ENCODE assay signal across 25 cellular contexts in genomic region chr7:129202058-129202777, GRCh38. TPM values are rescaled to one million over a fixed set of nuclear protein-coding genes. Genes with fewer than 3 reads are reported as not detected.
DNase-seq lines count a peak whose midpoint lies in the region; ATAC-seq and TF ChIP-seq lines count a peak whose summit lies in the region.
"Had no signal": no experiment of that assay in that cellular context is flagged by ENCODE, and none has a peak within 500 bp of the region (broad histone marks: within the 10 kb centered on the region; RNA-seq: fewer than 3 reads in every experiment).

No MANE protein-coding gene starts in this region.

- H3K36me3 Mint-ChIP-seq in GM23338 (ENCODE audit: low read depth) (peaks cover 43% of the 10 kb centered on the region), nephron progenitor cell (ENCODE audit: low read depth) (peaks cover 67% of the 10 kb centered on the region), endodermal cell (ENCODE audit: low read depth) (peaks cover 43% of the 10 kb centered on the region)
- H3K36me3 Mint-ChIP-seq: CD4-positive, alpha-beta memory T cell had no signal

- H3K18ac ChIP-seq in mesenchymal stem cell (ENCODE audit: low read depth in 1 of 2, low read length in 2 of 2): no peak overlapping the region

- H3K27me3 Mint-ChIP-seq in GM23338 (ENCODE audit: insufficient read depth, low read depth, poor library complexity) (peaks cover 2% of the 10 kb centered on the region), nephron progenitor cell (ENCODE audit: low read depth, poor library complexity) (no peaks in the 10 kb centered on the region), endodermal cell (ENCODE audit: insufficient read depth) (no peaks in the 10 kb centered on the region)

- WGBS in right cardiac atrium: 66% methylated on average over 8 of the region's 8 CpGs
- WGBS in mesenchymal stem cell: 92% methylated on average over 5 of the region's 8 CpGs
- WGBS in endodermal cell (ENCODE audit: insufficient coverage in 1 of 2, insufficient read length in 1 of 2), 2 experiments: 88 to 94% methylated on average over 6 to 8 of the region's 8 CpGs

- H3K36me3 ChIP-seq in GM23338 (ENCODE audit: insufficient read depth) (peaks cover 5% of the 10 kb centered on the region; the same call in 1 of the 2 replicates), colonic mucosa (no peaks in the 10 kb centered on the region), mesenchymal stem cell (ENCODE audit: control insufficient read depth in 1 of 2, insufficient read depth in 2 of 2, low read depth in 1 of 2, low read length in 2 of 2) (peaks cover 0 to 32% of the 10 kb centered on the region in 2 experiments), endodermal cell (ENCODE audit: control insufficient read depth, insufficient read depth, low read length) (peaks cover 15% of the 10 kb centered on the region)

- no peaks in the 10 kb centered on the region for H3K9me2 ChIP-seq in GM23338 (ENCODE audit: insufficient read depth)

- H2AFZ ChIP-seq in GM23338 (no peak overlapping the region), mesenchymal stem cell (ENCODE audit: low read depth, low read length) (no peak overlapping the region)

- no peaks in the 10 kb centered on the region for H3F3A ChIP-seq in GM23338 (replicated peaks; ENCODE audit: low read depth)

- H3K23ac ChIP-seq in mesenchymal stem cell (ENCODE audit: low read length in 2 of 2): no peak overlapping the region

- H3K27ac Mint-ChIP-seq in GM23338 (peak overlapping the region; percentile 74; the same call in 1 of the 2 replicates), nephron progenitor cell (peak overlapping the region; percentile 68), endodermal cell (no peak overlapping the region)
- H3K27ac Mint-ChIP-seq: CD4-positive, alpha-beta memory T cell had no signal

- no peak overlapping the region for H3K4me3 ChIP-seq in GM23338
- H3K4me3 ChIP-seq in right cardiac atrium (ENCODE audit: low read length): no peak overlapping the region
- no peak overlapping the region for H3K4me3 ChIP-seq in colonic mucosa
- H3K4me3 ChIP-seq in mesenchymal stem cell (ENCODE audit: insufficient read depth in 1 of 2, low read depth in 1 of 2, low read length in 2 of 2): no peak overlapping the region
- no peak overlapping the region for H3K4me3 ChIP-seq in endodermal cell (ENCODE audit: low read length)
- H3K4me3 ChIP-seq: A549, SK-N-MC had no signal

- H3K9ac ChIP-seq in colonic mucosa (ENCODE audit: low read depth in 2 of 2, low read length in 2 of 2): no peak overlapping the region
- H3K9ac ChIP-seq in mesenchymal stem cell (ENCODE audit: low read length): no peak overlapping the region
- no peak overlapping the region for H3K9ac ChIP-seq in endodermal cell (ENCODE audit: extremely low read depth, low read length, poor library complexity, severe bottlenecking)

- no peak overlapping the region for H3K14ac ChIP-seq in mesenchymal stem cell (ENCODE audit: low read length in 2 of 2)

- no peak for ATAC-seq in GM23338
- ATAC-seq in right cardiac atrium: peak; percentile 17 to 66
- ATAC-seq: A549 had no signal

- no peak overlapping the region for H3K4ac ChIP-seq in mesenchymal stem cell (ENCODE audit: low read depth in 1 of 2, low read length in 2 of 2)

- H2AK5ac ChIP-seq in mesenchymal stem cell (ENCODE audit: low read length, severe bottlenecking): no peak overlapping the region

- H3K9me3 ChIP-seq in right cardiac atrium (ENCODE audit: control insufficient read depth, low read length) (no peaks in the 10 kb centered on the region), colonic mucosa (no peaks in the 10 kb centered on the region), mesenchymal stem cell (ENCODE audit: control insufficient read depth, low read length) (no peaks in the 10 kb centered on the region), endodermal cell (ENCODE audit: control insufficient read depth, low read length) (peaks cover 5% of the 10 kb centered on the region)
- H3K9me3 ChIP-seq: A549 had no signal

- H4K8ac ChIP-seq in mesenchymal stem cell (ENCODE audit: low read length): no peak overlapping the region

- peaks cover 19% of the 10 kb centered on the region for H3K79me1 ChIP-seq in mesenchymal stem cell (replicated peaks; ENCODE audit: low read length, poor library complexity, severe bottlenecking)

- H2BK120ac ChIP-seq in mesenchymal stem cell (ENCODE audit: low read depth, low read length): no peak overlapping the region

- no peaks in the 10 kb centered on the region for H3K27me3 ChIP-seq in GM23338 (ENCODE audit: insufficient read depth)
- no peaks in the 10 kb centered on the region for H3K27me3 ChIP-seq in right cardiac atrium (ENCODE audit: control insufficient read depth, insufficient read depth)
- no peaks in the 10 kb centered on the region for H3K27me3 ChIP-seq in colonic mucosa
- no peaks in the 10 kb centered on the region for H3K27me3 ChIP-seq in mesenchymal stem cell (ENCODE audit: control insufficient read depth in 1 of 2, insufficient read depth in 1 of 2, low read length in 2 of 2)
- H3K27me3 ChIP-seq in endodermal cell (ENCODE audit: control insufficient read depth, insufficient read depth, low read length, poor library complexity, severe bottlenecking): no peaks in the 10 kb centered on the region

- H3K4me1 Mint-ChIP-seq in GM23338 (no peaks in the 10 kb centered on the region), nephron progenitor cell (no peaks in the 10 kb centered on the region), endodermal cell (no peaks in the 10 kb centered on the region)
- H3K4me1 Mint-ChIP-seq: CD4-positive, alpha-beta memory T cell had no signal

- H2BK12ac ChIP-seq in mesenchymal stem cell (ENCODE audit: low read length in 2 of 2): no peak overlapping the region

- peaks cover 17% of the 10 kb centered on the region; the same call in 1 of the 2 replicates for H4K20me1 ChIP-seq in GM23338 (replicated peaks; ENCODE audit: insufficient read depth)

- H3K4me2 ChIP-seq in GM23338 (no peak overlapping the region), mesenchymal stem cell (ENCODE audit: low read length, poor library complexity, severe bottlenecking) (no peak overlapping the region)
- H3K4me2 ChIP-seq: A549 had no signal

- no peak overlapping the region for H4K91ac ChIP-seq in mesenchymal stem cell (ENCODE audit: low read length)

- no peak overlapping the region for H2BK15ac ChIP-seq in mesenchymal stem cell (ENCODE audit: low read depth, poor library complexity, severe bottlenecking)

- H3K27ac ChIP-seq in GM23338 (ENCODE audit: low read depth) (no peak overlapping the region), right cardiac atrium (ENCODE audit: low read length) (no peak overlapping the region), colonic mucosa (no peak overlapping the region), mesenchymal stem cell (ENCODE audit: low read length, poor library complexity, severe bottlenecking) (no peak overlapping the region), endodermal cell (ENCODE audit: low read depth, low read length) (no peak overlapping the region)
- H3K27ac ChIP-seq: A549, RWPE1, SK-N-MC had no signal

- intact Hi-C loops in right cardiac atrium (cut with DNase I) (no loop called here), posterior vena cava (cut with DNase I) (no loop called here), colonic mucosa (cut with DNase I) (no loop called here)

- DNase-seq in GM23338 (ENCODE audit: low spot score): no peak
- DNase-seq in MV-4-11 (lab: John Stamatoyannopoulos, UW): peak; percentile 14
- peak in 1 of 3 donors; percentile 58 for DNase-seq in right cardiac atrium
- no peak for DNase-seq in nephron progenitor cell
- no peak for DNase-seq in posterior vena cava (ENCODE audit: low spot score)
- DNase-seq in colonic mucosa: no peak
- no peak for DNase-seq in mesenchymal stem cell
- no peak for DNase-seq in endodermal cell
- DNase-seq: AML-193; C1 segment of cervical spinal cord; CD4-positive, alpha-beta memory T cell; COR-L47; DMS53; NCI-H1105; NCI-H1436 treated with DMSO at 0.1 percent for 48 hours; NCI-H187 treated with DMSO at 0.1 percent for 48 hours; NCI-H446; NCI-H526; NCI-H82; NK-92 treated with Interleukin-12 subunit alpha and Interleukin-12 subunit beta, amount 100 ng/mL, for 24 hours; SIG-M5 had no signal

- no peaks in the 10 kb centered on the region; the same call in 2 of the 3 replicates for H3K9me3 Mint-ChIP-seq in GM23338
- peaks cover 3% of the 10 kb centered on the region for H3K9me3 Mint-ChIP-seq in nephron progenitor cell
- H3K9me3 Mint-ChIP-seq in endodermal cell: no peaks in the 10 kb centered on the region
- H3K9me3 Mint-ChIP-seq: CD4-positive, alpha-beta memory T cell had no signal

- H3K79me2 ChIP-seq in GM23338 (replicated peaks; ENCODE audit: insufficient read depth): peaks cover 54% of the 10 kb centered on the region

- no peak overlapping the region for H2BK5ac ChIP-seq in mesenchymal stem cell (ENCODE audit: low read depth, low read length, poor library complexity, severe bottlenecking)

- H3K4me1 ChIP-seq in GM23338 (ENCODE audit: insufficient read depth) (no peaks in the 10 kb centered on the region), right cardiac atrium (ENCODE audit: control insufficient read depth, insufficient read depth, low read length) (no peaks in the 10 kb centered on the region), colonic mucosa (no peaks in the 10 kb centered on the region), mesenchymal stem cell (ENCODE audit: control insufficient read depth, insufficient read depth, low read depth, low read length) (peaks cover 2% of the 10 kb centered on the region), endodermal cell (ENCODE audit: control insufficient read depth, insufficient read depth, low read length) (no peaks in the 10 kb centered on the region)
- H3K4me1 ChIP-seq: A549 had no signal

- H3K4me3 Mint-ChIP-seq in GM23338 (no peak overlapping the region), nephron progenitor cell (no peak overlapping the region), endodermal cell (no peak overlapping the region)
- H3K4me3 Mint-ChIP-seq: CD4-positive, alpha-beta memory T cell had no signal

- no peak for TF ChIP-seq CTCF in GM23338 (conservative IDR thresholded peaks at IDR 0.05; ENCODE audit: low read depth in 2 of 2)
- TF ChIP-seq CTCF in nephron progenitor cell (IDR thresholded peaks at IDR 0.05): no peak
- TF ChIP-seq CTCF in colonic mucosa (IDR thresholded peaks at IDR 0.05): no peak
- TF ChIP-seq CTCF in endodermal cell (conservative IDR thresholded peaks at IDR 0.05): no peak

RNA-seq across cellular contexts. Expression of gene SMO, which starts 13.8 kb away (rescaled TPM):
- total RNA-seq in GM23338 (2014; rRNA removed; shearing (Covaris generic)): 57.7 and 61.5 TPM in 2 replicates
- polyA plus RNA-seq in GM23338 (2016; fragmentation: Nextera tagmentation; extraction: Ambion mirVana) (13.1 and 13.9 TPM in 2 replicates), right cardiac atrium (4.9 TPM)
- total RNA-seq in right cardiac atrium (10 to 100 TPM in 2 of 4 donors, 1 to 10 TPM in 2; 8.3 to 12.6 (median 9.6) TPM), posterior vena cava (1 to 10 TPM; 7.4 to 8.5 TPM), colonic mucosa (1 to 10 TPM; 1.6 to 3.6 TPM), endodermal cell (10 to 100 TPM; 75.5 to 76.2 TPM)
- 12.2 TPM for polyA plus RNA-seq in mesenchymal stem cell (2013, experiment 1 of 2)
- 12.1 TPM for polyA plus RNA-seq in mesenchymal stem cell (2013, experiment 2 of 2)
- 72.7 TPM for polyA plus RNA-seq in endodermal cell (2013, experiment 1 of 2)
- polyA plus RNA-seq in endodermal cell (2013, experiment 2 of 2): 71.3 TPM
- total RNA-seq: CD4-positive, alpha-beta memory T cell; HT-29 had no signal
- polyA plus RNA-seq: CD4-positive, alpha-beta memory T cell had no signal

RNA-seq across cellular contexts. Expression of gene AHCYL2, which starts 22.6 kb away (rescaled TPM):
- 29.4 and 42.6 TPM in 2 replicates for total RNA-seq in GM23338 (2014; rRNA removed; shearing (Covaris generic))
- polyA plus RNA-seq in GM23338 (2016; fragmentation: Nextera tagmentation; extraction: Ambion mirVana) (7.8 and 9.2 TPM in 2 replicates), right cardiac atrium (1.8 TPM)
- total RNA-seq in right cardiac atrium (1 to 10 TPM; 6.4 to 8.8 (median 7.9) TPM), posterior vena cava (10 to 100 TPM; 11.2 to 13.6 TPM), colonic mucosa (100 to 1,000 TPM; 262 to 397 TPM), endodermal cell (10 to 100 TPM; 30.8 to 31.4 TPM)
- 6.2 TPM for polyA plus RNA-seq in mesenchymal stem cell (2013, experiment 1 of 2)
- polyA plus RNA-seq in mesenchymal stem cell (2013, experiment 2 of 2): 5.0 TPM
- polyA plus RNA-seq in endodermal cell (2013, experiment 1 of 2): 15.7 TPM
- polyA plus RNA-seq in endodermal cell (2013, experiment 2 of 2): 18.1 TPM

RNA-seq across cellular contexts. Expression of gene TSPAN33, which starts 57.7 kb away (rescaled TPM):
- total RNA-seq in GM23338 (2014; rRNA removed; shearing (Covaris generic)): 46.8 and 51.5 TPM in 2 replicates
- polyA plus RNA-seq in GM23338 (2016; fragmentation: Nextera tagmentation; extraction: Ambion mirVana): 17.6 and 21.1 TPM in 2 replicates
- total RNA-seq in right cardiac atrium: 10 to 100 TPM; 12.8 to 17.8 (median 13.2) TPM
- polyA plus RNA-seq in right cardiac atrium: 7.4 TPM
- total RNA-seq in posterior vena cava: 1 to 10 TPM; 5.2 to 6.3 TPM
- 1 to 10 TPM; 3.8 to 9.7 TPM for total RNA-seq in colonic mucosa
- polyA plus RNA-seq in mesenchymal stem cell (2013, experiment 1 of 2): 0.43 TPM
- polyA plus RNA-seq in mesenchymal stem cell (2013, experiment 2 of 2): 0.40 TPM
- 10 to 100 TPM; 33.2 to 35.6 TPM for total RNA-seq in endodermal cell
- polyA plus RNA-seq in endodermal cell (2013, experiment 1 of 2): 23.2 TPM
- polyA plus RNA-seq in endodermal cell (2013, experiment 2 of 2): 23.9 TPM
